ENCODE assay signal across 8 cellular contexts in the genomic region with DNA sequence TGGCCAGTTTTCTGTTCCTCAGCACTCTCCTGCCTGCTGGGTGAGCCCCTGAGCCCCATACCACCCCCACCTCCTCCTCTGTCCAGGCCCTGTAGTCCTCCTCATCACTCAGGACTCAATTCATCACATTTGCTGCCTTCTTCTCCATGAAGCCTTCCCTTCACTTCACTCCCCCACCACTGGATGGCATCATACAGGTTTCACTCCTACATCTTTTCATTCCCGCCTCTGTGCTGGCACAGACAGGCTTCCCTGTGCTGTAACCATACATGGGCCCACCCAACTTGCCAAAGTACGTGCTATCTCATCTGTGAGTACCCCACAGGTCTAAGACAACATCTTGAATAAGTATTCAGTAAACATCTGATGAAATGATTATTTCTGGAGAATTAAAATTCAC. TPM values are rescaled to one million over a fixed set of nuclear protein-coding genes. Genes with fewer than 3 reads are reported as not detected.
DNase-seq lines count a peak whose midpoint lies in the region; ATAC-seq, FAIRE-seq and TF ChIP-seq lines count a peak whose summit lies in the region.

No MANE protein-coding gene starts in this region.

- DNase-seq in D721Med (ENCODE audit: insufficient read length, low spot score) (no peak), kidney epithelial cell (ENCODE audit: low read depth) (no peak), vagina (ENCODE audit: extremely low spot score in 2 of 2) (no peak), G401 (ENCODE audit: low spot score) (no peak), NOMO-1 treated with dmso at 0.1 percent for 144 hours (lab: John Stamatoyannopoulos, UW; ENCODE audit: unreplicated experiment) (no peak)

- H3K4me3 ChIP-seq in HUES48 (ENCODE audit: low read depth, low read length) (no peak overlapping the region), kidney epithelial cell (ENCODE audit: low read depth, low read length) (no peak overlapping the region), vagina (no peak overlapping the region)

- TF ChIP-seq POLR2A in vagina (IDR thresholded peaks at IDR 0.05) = no peak

- H3K27me3 Mint-ChIP-seq in activated T-helper 17 cell treated with anti-CD3 and anti-CD28 coated beads, Interleukin-2, amount 50 U/mL, for 72 hours = no peaks in the 10 kb centered on the region

- H3K27ac Mint-ChIP-seq in activated T-helper 17 cell treated with anti-CD3 and anti-CD28 coated beads, Interleukin-2, amount 50 U/mL, for 72 hours = peak overlapping the region; percentile 66

- H3K36me3 ChIP-seq in HUES48 (ENCODE audit: control insufficient read depth, insufficient read depth, low read length) = peaks cover 9% of the 10 kb centered on the region; the same call in 1 of the 2 replicates
- H3K36me3 ChIP-seq in kidney epithelial cell (ENCODE audit: control insufficient read depth, insufficient read depth, low read length) = peaks cover under 1% of the 10 kb centered on the region
- no peaks in the 10 kb centered on the region for H3K36me3 ChIP-seq in vagina

- TF ChIP-seq CTCF in D721Med (IDR thresholded peaks at IDR 0.05; ENCODE audit: insufficient read depth, missing control alignments) (peak; percentile 43), kidney epithelial cell (IDR thresholded peaks at IDR 0.05; ENCODE audit: insufficient read depth, low read length, poor library complexity, severe bottlenecking) (peak; percentile 56), vagina (IDR thresholded peaks at IDR 0.05) (no peak)

- peaks cover 46% of the 10 kb centered on the region for H3K4me1 ChIP-seq in HUES48 (ENCODE audit: control insufficient read depth, insufficient read depth, low read length)
- H3K4me1 ChIP-seq in vagina = peaks cover 78% of the 10 kb centered on the region

- intact Hi-C loops in vagina (cut with DNase I) = loop anchor here (5.0 kb wide), 1 partner anchor 32 kb away; no protein-coding TSS in a partner anchor

- peak; percentile 46 for ATAC-seq in activated T-helper 17 cell treated with anti-CD3 and anti-CD28 coated beads, Interleukin-2, amount 50 U/mL, for 72 hours (replicated peaks)
- no peak for ATAC-seq in GM19397 (IDR thresholded peaks at IDR 0.05; ENCODE audit: unreplicated experiment)

- H3K9me3 ChIP-seq in HUES48 (ENCODE audit: control insufficient read depth, insufficient read depth, low read length) (no peaks in the 10 kb centered on the region), vagina (no peaks in the 10 kb centered on the region)

- no peak for FAIRE-seq in D721Med (lab: Jason Lieb, UNC)

- H3K27ac ChIP-seq in HUES48 (ENCODE audit: low read depth, low read length) = peak overlapping the region; percentile 21
- peak overlapping the region; percentile 82 for H3K27ac ChIP-seq in vagina

- H3K9me3 Mint-ChIP-seq in activated T-helper 17 cell treated with anti-CD3 and anti-CD28 coated beads, Interleukin-2, amount 50 U/mL, for 72 hours = no peaks in the 10 kb centered on the region

- in situ Hi-C loops in G401 (cut with HindIII; ENCODE audit: low sequenced_read_pairs) = no loop called here

- peaks cover 42% of the 10 kb centered on the region for H3K4me1 Mint-ChIP-seq in activated T-helper 17 cell treated with anti-CD3 and anti-CD28 coated beads, Interleukin-2, amount 50 U/mL, for 72 hours

- peak overlapping the region; percentile 49 for H3K4me3 Mint-ChIP-seq in activated T-helper 17 cell treated with anti-CD3 and anti-CD28 coated beads, Interleukin-2, amount 50 U/mL, for 72 hours

- H3K27me3 ChIP-seq in HUES48 (ENCODE audit: control insufficient read depth, insufficient read depth, low read length) (no peaks in the 10 kb centered on the region), kidney epithelial cell (ENCODE audit: control insufficient read depth, insufficient read depth, low read length) (no peaks in the 10 kb centered on the region), vagina (no peaks in the 10 kb centered on the region)

- peaks cover 58% of the 10 kb centered on the region for H3K36me3 Mint-ChIP-seq in activated T-helper 17 cell treated with anti-CD3 and anti-CD28 coated beads, Interleukin-2, amount 50 U/mL, for 72 hours (ENCODE audit: low read depth)

- H3K9ac ChIP-seq in HUES48 (ENCODE audit: low read depth, low read length) = no peak overlapping the region

RNA-seq across cellular contexts. Expression of a gene that starts 56.9 kb away (rescaled TPM):
- under 1 TPM; 0.15 to 0.42 TPM for total RNA-seq in activated T-helper 17 cell treated with anti-CD3 and anti-CD28 coated beads, Interleukin-2, amount 50 U/mL, for 72 hours
- total RNA-seq in kidney epithelial cell (0.79 and 1.5 TPM in 2 replicates), vagina (13.8 TPM)
- 3.6 and 9.5 TPM in 2 replicates for total RNA-seq in G401 (2014; rRNA removed; shearing (Covaris generic))

Comparison
In these comparisons a context has a peak if more than half of its experiments do, and no peak if none do; other contexts are left out.
1. CTCF ChIP-seq: peak in D721Med (single experiment) and kidney epithelial cell (single experiment); none in vagina (0 of 3).